8 cellular contexts compared by ENCODE assay signal in the genomic region with DNA sequence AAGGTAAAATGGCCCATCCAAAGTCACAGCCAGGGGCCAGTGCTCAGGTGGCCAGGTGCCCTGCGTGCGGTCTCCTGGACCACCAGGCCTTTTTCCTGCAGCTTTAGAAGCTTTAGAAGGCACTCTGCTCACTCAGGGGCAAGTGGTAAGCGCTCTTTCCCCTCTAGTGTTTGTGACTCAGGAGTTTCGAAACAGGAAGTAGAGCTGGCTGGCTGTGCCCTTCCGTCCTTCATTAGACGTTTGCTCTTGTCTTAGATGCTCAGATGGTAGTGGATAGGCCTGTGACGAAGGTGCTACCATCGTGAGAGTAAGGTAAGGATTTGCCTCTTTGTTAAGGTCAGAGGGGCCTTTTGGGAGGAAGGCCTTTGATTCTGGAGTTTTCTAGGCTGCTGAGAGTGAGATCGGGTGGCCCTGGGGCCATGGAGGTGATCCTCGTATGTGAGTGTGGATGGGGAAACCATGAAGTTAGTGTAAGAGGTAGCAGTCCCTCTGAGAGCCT. TPM values are rescaled to one million over a fixed set of nuclear protein-coding genes. Genes with fewer than 3 reads are reported as not detected.
DNase-seq lines count a peak whose midpoint lies in the region; ATAC-seq and TF ChIP-seq lines count a peak whose summit lies in the region.

A gene (plus strand): TSS at position 235 of the 499 bp plus-strand sequence. CDS start 5,951 bp downstream, outside the sequence.

- peaks cover 16% of the 10 kb centered on the region; the same call in 1 of the 2 replicates for H4K20me1 ChIP-seq in MM.1S (ENCODE audit: insufficient read depth, low read length)

- H3K4me2 ChIP-seq in MM.1S (ENCODE audit: low read depth, low read length) = peak within 1 kb of the TSS; percentile 80

- peak within 1 kb of the TSS; percentile 96 for H3K27ac ChIP-seq in MM.1S (ENCODE audit: low read length)
- no peak within 1 kb of the TSS for H3K27ac ChIP-seq in uterus

- H3K9ac ChIP-seq in MM.1S (ENCODE audit: low read length) = peak within 1 kb of the TSS; percentile 95

- peak within 1 kb of the TSS; percentile 93 for H3K4me3 Mint-ChIP-seq in natural killer cell treated with Interleukin-12 subunit alpha and Interleukin-12 subunit beta and Interleukin-15 and Interleukin-18, amount 100 ng/mL, for 72 hours

- peaks cover 73% of the 10 kb centered on the region for H3F3A ChIP-seq in MM.1S (ENCODE audit: insufficient read depth, low read length)

- peaks cover 10% of the 10 kb centered on the region for H3K36me3 Mint-ChIP-seq in natural killer cell treated with Interleukin-12 subunit alpha and Interleukin-12 subunit beta and Interleukin-15 and Interleukin-18, amount 100 ng/mL, for 72 hours

- no peaks in the 10 kb centered on the region for H3K9me3 Mint-ChIP-seq in natural killer cell treated with Interleukin-12 subunit alpha and Interleukin-12 subunit beta and Interleukin-15 and Interleukin-18, amount 100 ng/mL, for 72 hours

- TF ChIP-seq CTCF in MM.1S (IDR thresholded peaks at IDR 0.05; ENCODE audit: low read length) (no peak), uterus (IDR thresholded peaks at IDR 0.05) (no peak), BE2C (IDR thresholded peaks at IDR 0.05; ENCODE audit: low read depth, low read length) (no peak)

- peaks cover 63 to 82% of the 10 kb centered on the region in 2 donors for H3K4me1 Mint-ChIP-seq in natural killer cell treated with Interleukin-12 subunit alpha and Interleukin-12 subunit beta and Interleukin-15 and Interleukin-18, amount 100 ng/mL, for 72 hours (ENCODE audit: low read depth in 2 of 2)

- peak; percentile 91 for DNase-seq in MM.1S
- peak; percentile 18 to 56 for DNase-seq in activated CD4-positive, alpha-beta T cell treated with anti-CD3 and anti-CD28 coated beads, Interleukin-2, amount 50 U/mL, for 24 hours (ENCODE audit: low read depth in 1 of 2, low spot score in 1 of 2)
- peak; percentile 84 for DNase-seq in natural killer cell treated with Interleukin-12 subunit alpha and Interleukin-12 subunit beta and Interleukin-15 and Interleukin-18, amount 100 ng/mL, for 72 hours (ENCODE audit: low spot score)
- DNase-seq in uterus = peak in 1 of 2 donors; percentile 31
- no peak for DNase-seq in BE2C

- H3K9me2 ChIP-seq in MM.1S (replicated peaks; ENCODE audit: insufficient read depth, low read length) = no peaks in the 10 kb centered on the region

- ATAC-seq in GM18858 (IDR thresholded peaks at IDR 0.05; ENCODE audit: unreplicated experiment) (peak; percentile 22), HG02840 (IDR thresholded peaks at IDR 0.05; ENCODE audit: low FRiP score, unreplicated experiment) (no peak)
- ATAC-seq in natural killer cell treated with Interleukin-12 subunit alpha and Interleukin-12 subunit beta and Interleukin-15 and Interleukin-18, amount 100 ng/mL, for 72 hours = peak; percentile 76 to 87

- H3K27me3 ChIP-seq in MM.1S (replicated peaks; ENCODE audit: insufficient read depth, low read length) (no peaks in the 10 kb centered on the region), uterus (no peaks in the 10 kb centered on the region), BE2C (no peaks in the 10 kb centered on the region)

- H3K27me3 Mint-ChIP-seq in natural killer cell treated with Interleukin-12 subunit alpha and Interleukin-12 subunit beta and Interleukin-15 and Interleukin-18, amount 100 ng/mL, for 72 hours = no peaks in the 10 kb centered on the region

- H3K36me3 ChIP-seq in MM.1S (replicated peaks; ENCODE audit: insufficient read depth, low read length) (no peaks in the 10 kb centered on the region), uterus (no peaks in the 10 kb centered on the region), BE2C (no peaks in the 10 kb centered on the region)

- in situ Hi-C loops in endometrial microvascular endothelial cells (cut with HindIII; ENCODE audit: inconsistent ontology term, low pct_unique_long_range_greater_than_20kb, low sequenced_read_pairs) = loop anchor here (25.0 kb wide), 1 partner anchor 102 kb away; a partner anchor contains a TSS

- H2AFZ ChIP-seq in MM.1S (ENCODE audit: low read length) = no peak within 1 kb of the TSS

- H3K9me3 ChIP-seq in MM.1S (replicated peaks; ENCODE audit: insufficient read depth, low read length) (no peaks in the 10 kb centered on the region), uterus (no peaks in the 10 kb centered on the region), BE2C (no peaks in the 10 kb centered on the region)

- H3K4me1 ChIP-seq in MM.1S (ENCODE audit: low read length) = peaks cover 35% of the 10 kb centered on the region
- no peaks in the 10 kb centered on the region for H3K4me1 ChIP-seq in uterus
- peaks cover 7% of the 10 kb centered on the region for H3K4me1 ChIP-seq in BE2C

- intact Hi-C loops in uterus (cut with DNase I; ENCODE audit: low total_unique reads) = no loop called here

- peak within 1 kb of the TSS; percentile 93 to 98 for H3K27ac Mint-ChIP-seq in natural killer cell treated with Interleukin-12 subunit alpha and Interleukin-12 subunit beta and Interleukin-15 and Interleukin-18, amount 100 ng/mL, for 72 hours

- H3K4me3 ChIP-seq in MM.1S (ENCODE audit: low read length) (peak within 1 kb of the TSS; percentile 81), uterus (peak within 1 kb of the TSS in 1 of 2 donors; percentile 52), BE2C (ENCODE audit: low read depth, low read length) (no peak within 1 kb of the TSS)

- H3K79me2 ChIP-seq in MM.1S (ENCODE audit: low read length) = peaks cover 74% of the 10 kb centered on the region

- no peak for TF ChIP-seq POLR2A in uterus (IDR thresholded peaks at IDR 0.05)

RNA-seq across cellular contexts. Expression of the gene that starts here (rescaled TPM):
- total RNA-seq in endometrial microvascular endothelial cells (ENCODE audit: inconsistent ontology term) = 32.7 TPM
- 10 to 100 TPM; 76.8 to 83.7 TPM for total RNA-seq in natural killer cell treated with Interleukin-12 subunit alpha and Interleukin-12 subunit beta and Interleukin-15 and Interleukin-18, amount 100 ng/mL, for 72 hours
- 100 to 1,000 TPM in 1 of 4 donors, 10 to 100 TPM in 2, 1 to 10 TPM in 1; 2.6 to 111 (median 20.7) TPM for total RNA-seq in uterus
- 2.8 TPM for polyA plus RNA-seq in BE2C (2012; ENCODE audit: insufficient read depth, insufficient read length, low read depth)
